In the genomic region with DNA sequence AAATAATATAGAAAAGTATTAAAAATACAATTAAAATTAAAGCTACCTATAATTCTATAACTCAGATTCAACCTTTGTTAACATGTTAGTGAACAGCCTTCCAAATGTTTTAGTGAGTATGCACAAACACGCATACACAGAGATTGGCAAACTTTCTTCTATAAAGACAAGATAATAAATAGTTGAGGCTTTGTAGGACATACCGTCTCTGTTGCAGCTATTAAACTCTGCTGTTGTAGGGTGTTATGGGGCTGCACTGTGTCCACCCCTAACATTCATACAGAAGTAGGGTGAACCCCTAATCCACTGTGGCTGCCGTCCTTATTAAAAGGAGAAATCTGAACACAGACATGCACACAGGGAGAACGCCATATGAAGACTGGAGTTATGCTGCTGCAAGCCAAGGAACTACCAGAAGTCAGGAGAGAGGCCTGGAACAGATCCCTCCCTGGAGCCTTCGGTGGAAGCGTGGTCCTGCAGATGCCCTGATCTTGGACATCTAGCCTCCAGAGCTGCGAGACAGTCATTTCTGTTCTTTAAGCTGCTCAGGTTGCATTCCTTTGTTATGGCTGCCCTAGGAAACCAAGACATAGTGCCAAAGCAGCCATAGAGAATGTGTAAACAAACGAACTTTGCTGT, we compare ENCODE assay signal across 25 cellular contexts.
"Had no signal": no experiment of that assay in that cellular context is flagged by ENCODE, and none has a peak within 500 bp of the region (broad histone marks: within the 10 kb centered on the region; RNA-seq: fewer than 3 reads in every experiment).

No MANE protein-coding gene starts in this region.

- ATAC-seq: left lobe of liver; mucosa of descending colon; naive thymus-derived CD4-positive, alpha-beta T cell; natural killer cell treated with Interleukin-12 subunit alpha and Interleukin-12 subunit beta and Interleukin-15 and Interleukin-18, amount 100 ng/mL, for 72 hours; right lobe of liver; stimulated activated naive B cell treated with anti-CD40 and anti-IgM and Interleukin-4, amounts not matched to agents 10 μg/mL and 1 μg/mL and 100 μg/mL, for 72 hours; stimulated activated naive CD8-positive, alpha-beta T cell treated with anti-CD3 and anti-CD28 coated beads, Interleukin-15, Interleukin-2, amounts not matched to agents 100 U/mL and 50 U/mL, for 24 hours had no signal

- H3K27ac ChIP-seq: ovary, right lobe of liver, skin epidermis, stomach, testis, thyroid gland, upper lobe of left lung, vagina had no signal

- H3K4me1 ChIP-seq: right lobe of liver, stomach, testis, thyroid gland, transverse colon, upper lobe of left lung, vagina had no signal

- H3K27me3 ChIP-seq: ovary, right lobe of liver, stomach, testis, thyroid gland, transverse colon, upper lobe of left lung, vagina had no signal

- H3K36me3 ChIP-seq: ovary, right lobe of liver, stomach, thyroid gland, transverse colon, upper lobe of left lung, vagina had no signal

- H3K36me3 Mint-ChIP-seq: naive thymus-derived CD4-positive, alpha-beta T cell; natural killer cell treated with Interleukin-12 subunit alpha and Interleukin-12 subunit beta and Interleukin-15 and Interleukin-18, amount 100 ng/mL, for 72 hours; stimulated activated naive B cell treated with anti-CD40 and anti-IgM and Interleukin-4, amounts not matched to agents 10 μg/mL and 1 μg/mL and 100 μg/mL, for 72 hours had no signal

- H3K27ac Mint-ChIP-seq: naive thymus-derived CD4-positive, alpha-beta T cell; natural killer cell treated with Interleukin-12 subunit alpha and Interleukin-12 subunit beta and Interleukin-15 and Interleukin-18, amount 100 ng/mL, for 72 hours; progenitor cell of endocrine pancreas; stimulated activated naive B cell treated with anti-CD40 and anti-IgM and Interleukin-4, amounts not matched to agents 10 μg/mL and 1 μg/mL and 100 μg/mL, for 72 hours had no signal

- H3K27me3 Mint-ChIP-seq: progenitor cell of endocrine pancreas had no signal

- H3K4me3 ChIP-seq: lung, mucosa of descending colon, ovary, right lobe of liver, skin epidermis, stomach, testis, thyroid gland, transverse colon, upper lobe of left lung, vagina had no signal

- H3K4me3 Mint-ChIP-seq: naive thymus-derived CD4-positive, alpha-beta T cell; natural killer cell treated with Interleukin-12 subunit alpha and Interleukin-12 subunit beta and Interleukin-15 and Interleukin-18, amount 100 ng/mL, for 72 hours; stimulated activated naive B cell treated with anti-CD40 and anti-IgM and Interleukin-4, amounts not matched to agents 10 μg/mL and 1 μg/mL and 100 μg/mL, for 72 hours had no signal

- DNase-seq: hypothalamus; islet precursor cell; midbrain; mucosa of descending colon; naive thymus-derived CD4-positive, alpha-beta T cell; ovary; retina; right lobe of liver; stimulated activated CD4-positive, alpha-beta T cell treated with anti-CD3 and anti-CD28 coated beads, Interleukin-12 subunit alpha, Interleukin-12 subunit beta, amount 100 ng/mL, for 4 hours; stimulated activated CD4-positive, alpha-beta T cell treated with anti-CD3 and anti-CD28 coated beads, Interleukin-15, amount 100 ng/mL, for 24 hours; stimulated activated CD4-positive, alpha-beta T cell treated with anti-CD3 and anti-CD28 coated beads, Interleukin-2, amount 100 ng/mL, for 24 hours; stimulated activated CD4-positive, alpha-beta T cell treated with anti-CD3 and anti-CD28 coated beads, Interleukin-4, amount 100 ng/mL, for 1 hour; stimulated activated naive B cell treated with anti-CD40 and anti-IgM and Interleukin-4, amounts not matched to agents 10 μg/mL and 1 μg/mL and 100 μg/mL, for 72 hours; stimulated activated naive CD8-positive, alpha-beta T cell treated with anti-CD3 and anti-CD28 coated beads, Interleukin-15, Interleukin-2, amounts not matched to agents 100 U/mL and 50 U/mL, for 24 hours; stomach; testis; thyroid gland; transverse colon; upper lobe of left lung had no signal

- H3K4me1 Mint-ChIP-seq: naive thymus-derived CD4-positive, alpha-beta T cell; stimulated activated naive B cell treated with anti-CD40 and anti-IgM and Interleukin-4, amounts not matched to agents 10 μg/mL and 1 μg/mL and 100 μg/mL, for 72 hours had no signal

- H3K9me3 ChIP-seq: mucosa of descending colon, ovary, right lobe of liver, stomach, testis, thyroid gland, transverse colon, upper lobe of left lung, vagina had no signal
